ENCODE assay signal across 23 cellular contexts in genomic region chr13:74117207-74117705, GRCh38.
"Had no signal": no experiment of that assay in that cellular context is flagged by ENCODE, and none has a peak within 500 bp of the region (broad histone marks: within the 10 kb centered on the region; RNA-seq: fewer than 3 reads in every experiment).

No MANE protein-coding gene starts in this region.

- H3K27ac ChIP-seq: brain microvascular endothelial cell, esophagus muscularis mucosa, left ventricle myocardium inferior, sigmoid colon, SJCRH30, upper lobe of left lung had no signal

- H3K4me1 ChIP-seq: SJCRH30, upper lobe of left lung had no signal

- H3K36me3 ChIP-seq: brain microvascular endothelial cell, esophagus muscularis mucosa, sigmoid colon, SJCRH30, upper lobe of left lung had no signal

- H3K4me3 ChIP-seq: esophagus muscularis mucosa, left ventricle myocardium inferior, sigmoid colon, SJCRH30, smooth muscle cell, upper lobe of left lung had no signal

- ATAC-seq: effector memory CD8-positive, alpha-beta T cell; naive thymus-derived CD4-positive, alpha-beta T cell; stimulated activated naive B cell treated with anti-CD40 and anti-IgM and Interleukin-4, amounts not matched to agents 10 μg/mL and 1 μg/mL and 100 μg/mL, for 72 hours; T-cell had no signal

- FAIRE-seq: frontal cortex, TTC549 had no signal

- H3K4me2 ChIP-seq: smooth muscle cell had no signal

- H3K27me3 ChIP-seq: brain microvascular endothelial cell, esophagus muscularis mucosa, sigmoid colon, SJCRH30, upper lobe of left lung had no signal

- H3K27me3 Mint-ChIP-seq: activated B cell treated with CpG ODN at 0.5 μM for 24 hours; effector memory CD8-positive, alpha-beta T cell; naive thymus-derived CD4-positive, alpha-beta T cell; progenitor cell of endocrine pancreas; stimulated activated naive B cell treated with anti-CD40 and anti-IgM and Interleukin-4, amounts not matched to agents 10 μg/mL and 1 μg/mL and 100 μg/mL, for 72 hours; T-cell had no signal

- DNase-seq: activated B cell treated with CpG ODN at 0.5 μM for 24 hours; activated CD4-positive, alpha-beta T cell treated with anti-CD3 and anti-CD28 coated beads for 48 hours; activated CD8-positive, alpha-beta memory T cell treated with anti-CD3 and anti-CD28 coated beads, Interleukin-2, amount 50 U/mL, for 48 hours; aorta; brain microvascular endothelial cell; caudate nucleus; effector memory CD8-positive, alpha-beta T cell; hippocampal formation; left ventricle myocardium inferior; naive thymus-derived CD4-positive, alpha-beta T cell; retina; sigmoid colon; SJCRH30; stimulated activated CD4-positive, alpha-beta T cell treated with anti-CD3 and anti-CD28 coated beads, Interleukin-15, amount 100 ng/mL, for 24 hours; stimulated activated naive B cell treated with anti-CD40 and anti-IgM and Interleukin-4, amounts not matched to agents 10 μg/mL and 1 μg/mL and 100 μg/mL, for 72 hours; T-cell; upper lobe of left lung had no signal

- H3K27ac Mint-ChIP-seq: activated B cell treated with CpG ODN at 0.5 μM for 24 hours; activated T-helper 1 cell treated with anti-CD3 and anti-CD28 coated beads, Interleukin-12 subunit alpha, Interleukin-12 subunit beta, Interleukin-2, Interleukin-4 antibody, amounts not matched to agents 30 ng/mL and 10 ng/mL and 1 ng/mL, durations not matched to agents 14 hours and 24 hours and 36 hours; progenitor cell of endocrine pancreas; stimulated activated naive B cell treated with anti-CD40 and anti-IgM and Interleukin-4, amounts not matched to agents 10 μg/mL and 1 μg/mL and 100 μg/mL, for 72 hours had no signal

- H3K4me3 Mint-ChIP-seq: activated B cell treated with CpG ODN at 0.5 μM for 24 hours; activated T-helper 1 cell treated with anti-CD3 and anti-CD28 coated beads, Interleukin-12 subunit alpha, Interleukin-12 subunit beta, Interleukin-2, Interleukin-4 antibody, amounts not matched to agents 30 ng/mL and 10 ng/mL and 1 ng/mL, durations not matched to agents 14 hours and 24 hours and 36 hours; effector memory CD8-positive, alpha-beta T cell; stimulated activated naive B cell treated with anti-CD40 and anti-IgM and Interleukin-4, amounts not matched to agents 10 μg/mL and 1 μg/mL and 100 μg/mL, for 72 hours; T-cell had no signal
